In the genomic region with DNA sequence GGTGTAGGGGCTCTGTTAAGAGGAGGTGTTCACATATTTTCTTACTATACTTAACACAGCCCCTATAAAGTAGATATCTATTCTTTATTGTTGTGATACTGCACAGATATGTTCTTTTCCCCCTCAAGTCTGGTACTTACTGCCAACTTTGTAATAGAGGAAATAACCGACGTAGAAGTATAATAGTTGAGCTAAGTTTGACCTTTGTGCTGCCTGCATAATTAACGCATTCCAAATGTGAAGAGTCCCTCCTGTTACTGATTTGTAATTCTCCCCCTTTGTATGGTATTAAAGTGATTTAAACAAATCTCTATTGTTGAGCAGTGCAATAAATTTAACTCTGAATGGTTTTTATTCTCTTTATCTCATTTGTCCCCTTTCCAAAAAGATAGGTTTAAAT, we compare ENCODE assay signal across 24 cellular contexts. TPM values are rescaled to one million over a fixed set of nuclear protein-coding genes. Genes with fewer than 3 reads are reported as not detected.
A peak's percentile ranks its signal among the peaks of the same experiment; 100 is the strongest.
DNase-seq lines count a peak whose midpoint lies in the region; ATAC-seq, FAIRE-seq and TF ChIP-seq lines count a peak whose summit lies in the region.
"Had no signal": no experiment of that assay in that cellular context is flagged by ENCODE, and none has a peak within 500 bp of the region (broad histone marks: within the 10 kb centered on the region; RNA-seq: fewer than 3 reads in every experiment).

No MANE protein-coding gene starts in this region.

- TF ChIP-seq CTCF in CD8-positive, alpha-beta T cell (IDR thresholded peaks at IDR 0.05): no peak
- TF ChIP-seq CTCF in hepatocyte (IDR thresholded peaks at IDR 0.05; ENCODE audit: poor library complexity) (no peak), GM20000 (IDR thresholded peaks at IDR 0.05; ENCODE audit: extremely low read depth, missing control alignments) (no peak)

- H3K4me2 ChIP-seq in hepatocyte: peak overlapping the region; percentile 5

- no peak for DNase-seq in CD8-positive, alpha-beta T cell
- DNase-seq in GM12891 (ENCODE audit: insufficient read length, low spot score) (no peak), hepatocyte (ENCODE audit: low spot score) (no peak), GM20000 (ENCODE audit: low spot score) (no peak), pons (ENCODE audit: low spot score) (no peak)
- DNase-seq: CD8-positive, alpha-beta memory T cell; DMS 273 treated with DMSO at 0.1 percent for 48 hours; DMS79; NCI-H1092; NCI-H1417 treated with DMSO at 0.1 percent for 48 hours; NCI-H1694 treated with DMSO at 0.1 percent for 48 hours; NCI-H2081; NCI-H2227 treated with DMSO at 0.1 percent for 48 hours; NCI-H526 treated with DMSO at 0.1 percent for 48 hours; SHP77 had no signal

- no peaks in the 10 kb centered on the region for H3K9me3 ChIP-seq in CD8-positive, alpha-beta T cell (ENCODE audit: low read length)
- H3K9me3 ChIP-seq in hepatocyte (ENCODE audit: low read depth) (no peaks in the 10 kb centered on the region), mucosa of rectum (ENCODE audit: control insufficient read depth in 2 of 2, low read length in 2 of 2) (no peaks in the 10 kb centered on the region)

- no peak for TF ChIP-seq POLR2A in GM12891 (IDR thresholded peaks at IDR 0.05; ENCODE audit: low read depth, low read length)

- POLR2A ChIA-PET in CD8-positive, alpha-beta T cell (lab: Charles Lee): no interaction called here

- no peak overlapping the region for H3K9ac ChIP-seq in mucosa of rectum (ENCODE audit: low read depth in 1 of 2, low read length in 2 of 2)

- H3K4me1 Mint-ChIP-seq in CD8-positive, alpha-beta T cell (ENCODE audit: low read depth): peaks cover 49% of the 10 kb centered on the region

- peak; percentile 33 for FAIRE-seq in GM12891 (lab: Jason Lieb, UNC)
- FAIRE-seq: GM18507 had no signal

- no peaks in the 10 kb centered on the region for H3K27me3 Mint-ChIP-seq in CD8-positive, alpha-beta T cell (ENCODE audit: low read depth)
- H3K27me3 Mint-ChIP-seq: B cell; CD8-positive, alpha-beta memory T cell had no signal

- H3K9me2 ChIP-seq in hepatocyte (replicated peaks; ENCODE audit: insufficient read depth): no peaks in the 10 kb centered on the region

- H3K36me3 Mint-ChIP-seq in CD8-positive, alpha-beta T cell: peaks cover 23% of the 10 kb centered on the region

- no peak overlapping the region for H3K27ac ChIP-seq in CD8-positive, alpha-beta T cell (ENCODE audit: low read depth, low read length)
- no peak overlapping the region for H3K27ac ChIP-seq in hepatocyte
- peak overlapping the region; percentile 29 to 54 for H3K27ac ChIP-seq in mucosa of rectum (ENCODE audit: low read depth in 2 of 2, low read length in 2 of 2)
- H3K27ac ChIP-seq: C4-2B, HL-60, RWPE1 had no signal

- H3K79me2 ChIP-seq in hepatocyte: peaks cover 98% of the 10 kb centered on the region

- H2AFZ ChIP-seq in hepatocyte: no peak overlapping the region

- WGBS in hepatocyte (ENCODE audit: low lambda C conversion rate, missing lambda C conversion rate): 89% methylated on average over 3 of the region's 3 CpGs

- no peaks in the 10 kb centered on the region for H3K27me3 ChIP-seq in CD8-positive, alpha-beta T cell (ENCODE audit: insufficient read depth, low read length)
- H3K27me3 ChIP-seq in hepatocyte (no peaks in the 10 kb centered on the region), mucosa of rectum (ENCODE audit: control insufficient read depth in 2 of 2, insufficient read depth in 2 of 2, low read length in 2 of 2) (no peaks in the 10 kb centered on the region)

- H3K4me3 ChIP-seq in CD8-positive, alpha-beta T cell (ENCODE audit: low read depth, low read length): no peak overlapping the region
- no peak overlapping the region for H3K4me3 ChIP-seq in hepatocyte
- H3K4me3 ChIP-seq in mucosa of rectum (ENCODE audit: low read length in 2 of 2): no peak overlapping the region

- H3K4me1 ChIP-seq in CD8-positive, alpha-beta T cell (ENCODE audit: insufficient read depth, low read length): peaks cover 37% of the 10 kb centered on the region
- peaks cover 19% of the 10 kb centered on the region for H3K4me1 ChIP-seq in hepatocyte (ENCODE audit: insufficient read depth)
- peaks cover 15 to 33% of the 10 kb centered on the region in 2 donors for H3K4me1 ChIP-seq in mucosa of rectum (ENCODE audit: control insufficient read depth in 2 of 2, insufficient read depth in 2 of 2, low read length in 2 of 2)

- no peaks in the 10 kb centered on the region for H3K36me3 ChIP-seq in CD8-positive, alpha-beta T cell (ENCODE audit: insufficient read depth, low read length)
- H3K36me3 ChIP-seq in hepatocyte (replicated peaks; ENCODE audit: insufficient read depth, low read depth) (no peaks in the 10 kb centered on the region), mucosa of rectum (ENCODE audit: control insufficient read depth in 2 of 2, insufficient read depth in 2 of 2, low read length in 2 of 2) (no peaks in the 10 kb centered on the region)

- no peaks in the 10 kb centered on the region for H3K9me3 Mint-ChIP-seq in CD8-positive, alpha-beta T cell
- H3K9me3 Mint-ChIP-seq: CD8-positive, alpha-beta memory T cell had no signal

- CTCF ChIA-PET in CD8-positive, alpha-beta T cell (lab: Charles Lee): interaction anchor here (1.5 kb wide), 1 partner anchor 77 kb away, joined by 4 read pairs; no protein-coding TSS in a partner anchor

- no peak for ATAC-seq in CD8-positive, alpha-beta T cell
- no peak for ATAC-seq in GM19395 (IDR thresholded peaks at IDR 0.05; ENCODE audit: unreplicated experiment)
- ATAC-seq: HCT116, Panc1 had no signal

- H3K4me3 Mint-ChIP-seq in CD8-positive, alpha-beta T cell: no peak overlapping the region
- H3K4me3 Mint-ChIP-seq: B cell; CD8-positive, alpha-beta memory T cell had no signal

- H3K27ac Mint-ChIP-seq in CD8-positive, alpha-beta T cell: peak overlapping the region; percentile 29
- H3K27ac Mint-ChIP-seq: B cell; CD8-positive, alpha-beta memory T cell had no signal

- H4K20me1 ChIP-seq in hepatocyte (ENCODE audit: insufficient read depth, poor library complexity, severe bottlenecking): peaks cover 67% of the 10 kb centered on the region

- intact Hi-C loops in CD8-positive, alpha-beta T cell (cut with DNase I, micrococcal nuclease): no loop called here

TF ChIP-seq in GM12891, 5 proteins besides CTCF, POLR2A, EP300 and RAD21:
- TF ChIP-seq PAX5 (IDR thresholded peaks at IDR 0.05; ENCODE audit: insufficient read depth, low read length, severe bottlenecking) (no peak), POU2F2 (IDR thresholded peaks at IDR 0.05; ENCODE audit: low read depth, low read length) (no peak), TAF1 (IDR thresholded peaks at IDR 0.05; ENCODE audit: low read depth, low read length) (no peak), POLR2AphosphoS5 (IDR thresholded peaks at IDR 0.05; ENCODE audit: low read depth, low read length) (no peak), SPI1 (IDR thresholded peaks at IDR 0.05; ENCODE audit: low read depth, low read length) (no peak)

RNA-seq across cellular contexts. Expression of a gene that starts 39.0 kb away (rescaled TPM):
- total RNA-seq in CD8-positive, alpha-beta T cell: 100 to 1,000 TPM; 123 to 126 TPM
- 13.0 TPM for polyA plus RNA-seq in GM12891 (2012; ENCODE audit: low read depth, missing spikeins)
- 72.8 and 79.2 TPM in 2 replicates for total RNA-seq in hepatocyte
- 15.2 and 18.0 TPM in 2 replicates for polyA plus RNA-seq in hepatocyte

Comparison
In these comparisons a context has a peak if more than half of its experiments do, and no peak if none do; other contexts are left out.
1. H3K27ac ChIP-seq: peak in mucosa of rectum (2 of 2); none in CD8-positive, alpha-beta T cell (single experiment) and hepatocyte (single experiment).